ENCODE assay signal across 8 cellular contexts in the genomic region with DNA sequence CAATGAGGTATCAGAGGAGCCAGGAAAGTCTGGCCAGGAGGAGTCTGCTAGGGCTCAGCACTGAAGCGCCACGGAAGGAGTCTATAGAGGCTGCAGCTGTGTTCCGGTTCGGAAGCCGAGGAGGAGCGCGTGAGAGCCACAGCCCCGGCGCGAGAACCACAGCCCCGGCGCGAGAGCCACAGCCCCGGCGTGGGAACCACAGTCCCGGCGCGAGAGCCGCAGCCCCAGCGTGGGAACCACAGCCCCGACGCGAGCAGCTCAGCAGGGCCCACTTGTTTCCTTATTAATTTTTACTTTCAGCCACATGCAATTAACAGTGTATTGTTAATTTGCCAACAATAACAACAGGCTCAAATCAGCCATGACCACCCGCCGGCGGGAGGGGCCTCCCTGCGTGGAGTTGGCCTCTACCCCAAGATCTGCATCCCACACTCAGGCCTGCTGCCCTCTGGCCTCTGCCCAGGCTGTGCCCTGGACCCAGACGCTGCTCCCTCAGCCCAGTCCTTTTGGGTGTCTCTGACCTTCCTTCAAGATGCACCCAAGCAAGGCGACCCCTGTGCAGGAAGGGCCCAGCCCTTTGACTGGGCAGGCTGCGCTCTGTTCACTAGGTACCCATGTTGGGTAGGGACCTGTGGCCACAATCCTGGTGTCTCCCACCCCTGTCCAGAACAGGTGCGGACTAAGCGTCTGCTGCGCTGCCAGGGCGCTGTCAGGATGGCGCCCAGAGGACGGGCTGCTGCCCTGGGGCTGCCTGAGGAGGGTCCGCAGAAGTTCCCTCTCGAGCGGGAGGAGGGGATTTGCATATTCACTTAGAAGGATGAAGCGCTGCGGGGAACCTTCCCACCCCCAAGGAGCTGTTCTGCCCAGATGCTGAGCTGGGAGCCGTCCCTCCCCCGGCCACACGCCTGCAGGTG.
DNase-seq lines count a peak whose midpoint lies in the region; ATAC-seq lines count a peak whose summit lies in the region.

No MANE protein-coding gene starts in this region.

- peak; percentile 25 for DNase-seq in stimulated activated CD4-positive, alpha-beta T cell treated with anti-CD3 and anti-CD28 coated beads, Interleukin-4, amount 100 ng/mL, for 24 hours
- DNase-seq in stimulated activated CD4-positive, alpha-beta T cell treated with anti-CD3 and anti-CD28 coated beads, Interleukin-12 subunit alpha, Interleukin-12 subunit beta, amount 100 ng/mL, for 4 hours: no peak
- DNase-seq in activated effector memory CD4-positive, alpha-beta T cell treated with Interleukin-2 at 50 U/mL for 16 hours: peak; percentile 16
- DNase-seq in islet precursor cell (peak; percentile 47), H4 (ENCODE audit: low spot score) (no peak), NCI-H1105 (lab: John Stamatoyannopoulos, UW) (no peak), dedifferentiated amniotic fluid mesenchymal stem cell (ENCODE audit: extremely low spot score) (no peak)

- no peak for ATAC-seq in GM21526 (IDR thresholded peaks at IDR 0.05; ENCODE audit: low FRiP score, unreplicated experiment)

Comparison
In these comparisons a context has a peak if more than half of its experiments do, and no peak if none do; other contexts are left out.
1. DNase-seq: peak in stimulated activated CD4-positive, alpha-beta T cell treated with anti-CD3 and anti-CD28 coated beads, Interleukin-4, amount 100 ng/mL, for 24 hours (single experiment), activated effector memory CD4-positive, alpha-beta T cell treated with Interleukin-2 at 50 U/mL for 16 hours (single experiment) and islet precursor cell (single experiment); none in stimulated activated CD4-positive, alpha-beta T cell treated with anti-CD3 and anti-CD28 coated beads, Interleukin-12 subunit alpha, Interleukin-12 subunit beta, amount 100 ng/mL, for 4 hours (single experiment), H4 (single experiment), NCI-H1105 (single experiment) and dedifferentiated amniotic fluid mesenchymal stem cell (single experiment).